1 cellular context compared by ENCODE assay signal in genomic region chr3:71523628-71524027, GRCh38.
TF ChIP-seq lines count a peak whose summit lies in the region.

No MANE protein-coding gene starts in this region.

TF ChIP-seq in SK-N-SH, 30 proteins besides CTCF, POLR2A, EP300 and RAD21 (continued from another document):
- TF ChIP-seq REST (IDR thresholded peaks at IDR 0.05; ENCODE audit: low read depth, low read length) = no peak
- no peak for TF ChIP-seq FOXM1 (IDR thresholded peaks at IDR 0.05; ENCODE audit: low read depth)
- TF ChIP-seq, protein P1, sequence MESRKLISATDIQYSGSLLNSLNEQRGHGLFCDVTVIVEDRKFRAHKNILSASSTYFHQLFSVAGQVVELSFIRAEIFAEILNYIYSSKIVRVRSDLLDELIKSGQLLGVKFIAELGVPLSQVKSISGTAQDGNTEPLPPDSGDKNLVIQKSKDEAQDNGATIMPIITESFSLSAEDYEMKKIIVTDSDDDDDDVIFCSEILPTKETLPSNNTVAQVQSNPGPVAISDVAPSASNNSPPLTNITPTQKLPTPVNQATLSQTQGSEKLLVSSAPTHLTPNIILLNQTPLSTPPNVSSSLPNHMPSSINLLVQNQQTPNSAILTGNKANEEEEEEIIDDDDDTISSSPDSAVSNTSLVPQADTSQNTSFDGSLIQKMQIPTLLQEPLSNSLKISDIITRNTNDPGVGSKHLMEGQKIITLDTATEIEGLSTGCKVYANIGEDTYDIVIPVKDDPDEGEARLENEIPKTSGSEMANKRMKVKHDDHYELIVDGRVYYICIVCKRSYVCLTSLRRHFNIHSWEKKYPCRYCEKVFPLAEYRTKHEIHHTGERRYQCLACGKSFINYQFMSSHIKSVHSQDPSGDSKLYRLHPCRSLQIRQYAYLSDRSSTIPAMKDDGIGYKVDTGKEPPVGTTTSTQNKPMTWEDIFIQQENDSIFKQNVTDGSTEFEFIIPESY (IDR thresholded peaks at IDR 0.05; ENCODE audit: borderline replicate concordance, low read depth) = no peak
- no peak for TF ChIP-seq MEF2A (IDR thresholded peaks at IDR 0.05; ENCODE audit: borderline replicate concordance, low read depth)
- no peak for TF ChIP-seq CHD2 (IDR thresholded peaks at IDR 0.05; ENCODE audit: low read length, partially characterized antibody)
- no peak for TF ChIP-seq SMC3 (IDR thresholded peaks at IDR 0.05; ENCODE audit: low read depth, low read length)
- no peak for TF ChIP-seq EZH2phosphoT487 (IDR thresholded peaks at IDR 0.05; ENCODE audit: borderline replicate concordance, low read depth)
- no peak for TF ChIP-seq YY1 (IDR thresholded peaks at IDR 0.05; ENCODE audit: low read depth)
